Comparison of ENCODE assay signal across 20 cellular contexts in genomic region chr13:98406971-98407370, GRCh38.
"Had no signal": no experiment of that assay in that cellular context is flagged by ENCODE, and none has a peak within 500 bp of the region (broad histone marks: within the 10 kb centered on the region; RNA-seq: fewer than 3 reads in every experiment).

No MANE protein-coding gene starts in this region.

- ATAC-seq: naive thymus-derived CD8-positive, alpha-beta T cell; psoas muscle; upper lobe of right lung had no signal

- H3K4me3 ChIP-seq: left lung, psoas muscle, right atrium auricular region, spleen, thoracic aorta, upper lobe of right lung had no signal

- H3K9me3 ChIP-seq: left lung, psoas muscle, right atrium auricular region, spleen, thoracic aorta, upper lobe of right lung had no signal

- DNase-seq: activated CD4-positive, alpha-beta T cell treated with anti-CD3 and anti-CD28 coated beads for 1 hour; activated gamma-delta T cell treated with Interleukin-2 at 50 U/mL for 16 hours; activated T-cell treated with anti-CD3 and anti-CD28 coated beads, Interleukin-2, amount 50 U/mL, for 1 hour; central memory CD4-positive, alpha-beta T cell; dermis blood vessel endothelial cell; effector CD8-positive, alpha-beta T cell; foreskin melanocyte; glutamatergic neuron; hippocampal formation; kidney glomerular epithelial cell; naive thymus-derived CD8-positive, alpha-beta T cell; psoas muscle; spleen; stimulated activated CD4-positive, alpha-beta T cell treated with anti-CD3 and anti-CD28 coated beads, Interleukin-4, amount 100 ng/mL, for 1 hour; stimulated activated naive CD4-positive, alpha-beta T cell; upper lobe of right lung; WERI-Rb-1 had no signal

- H3K4me1 ChIP-seq: psoas muscle, right atrium auricular region, upper lobe of right lung had no signal

- H3K27me3 ChIP-seq: left lung, right atrium auricular region, upper lobe of right lung had no signal

- H3K27ac ChIP-seq: left lung, psoas muscle, right atrium auricular region, spleen, thoracic aorta, upper lobe of right lung, WERI-Rb-1 had no signal

- H3K36me3 ChIP-seq: left lung, thoracic aorta, upper lobe of right lung had no signal
